16 cellular contexts compared by ENCODE assay signal in the genomic region with DNA sequence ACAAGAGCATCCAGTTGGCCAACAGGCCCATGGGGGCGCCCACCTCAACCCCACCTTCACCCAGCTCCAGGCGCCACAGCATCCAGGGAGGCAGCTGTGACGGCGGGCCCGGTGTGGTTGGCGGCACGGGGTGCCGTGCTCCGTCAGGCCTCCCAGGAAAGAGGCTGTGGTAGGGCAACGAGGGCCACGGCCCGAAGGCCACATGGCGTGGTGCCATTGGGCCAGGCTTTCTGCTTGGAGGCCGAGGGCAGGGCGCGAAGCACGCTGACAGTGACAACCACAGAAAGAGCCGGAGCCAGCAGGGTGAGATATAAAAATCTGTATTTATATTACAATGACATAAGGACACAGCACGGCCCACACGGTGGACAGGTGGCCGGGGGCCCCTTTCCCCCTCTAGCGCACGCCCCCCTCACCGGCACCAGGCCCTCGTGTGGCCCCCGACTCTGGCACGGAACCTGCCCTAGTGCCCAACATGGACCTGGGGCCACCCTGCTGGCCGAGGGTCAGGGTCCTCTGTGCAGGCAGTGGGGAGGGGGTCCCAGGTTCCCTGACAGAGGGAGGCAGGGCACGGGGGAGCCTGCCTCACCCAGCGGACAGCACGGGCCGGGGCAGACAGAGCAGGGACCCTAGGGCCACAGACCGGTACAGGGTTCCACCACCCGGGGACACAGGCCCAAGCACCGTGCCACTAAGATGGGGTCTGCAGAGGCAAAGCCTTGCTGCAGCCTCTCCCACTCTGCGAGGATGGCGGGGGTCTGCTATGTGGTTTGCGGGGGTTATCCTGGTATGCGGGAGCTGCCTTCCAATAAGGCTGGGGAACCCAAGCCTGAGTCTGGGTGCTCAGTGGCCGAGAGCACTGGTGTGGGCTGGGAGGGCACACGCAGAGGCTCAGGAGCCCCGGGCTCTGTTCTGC. TPM values are rescaled to one million over a fixed set of nuclear protein-coding genes. Genes with fewer than 3 reads are reported as not detected.
DNase-seq lines count a peak whose midpoint lies in the region; ATAC-seq and TF ChIP-seq lines count a peak whose summit lies in the region.
"Had no signal": no experiment of that assay in that cellular context is flagged by ENCODE, and none has a peak within 500 bp of the region (broad histone marks: within the 10 kb centered on the region; RNA-seq: fewer than 3 reads in every experiment).

No MANE protein-coding gene starts in this region.

- H3K18ac ChIP-seq in mesenchymal stem cell (ENCODE audit: low read depth in 1 of 2, low read length in 2 of 2) = no peak overlapping the region

- no peak overlapping the region for H3K9ac ChIP-seq in mesenchymal stem cell (ENCODE audit: low read length)

- H3K27ac ChIP-seq in suprapubic skin (no peak overlapping the region), mesenchymal stem cell (ENCODE audit: low read length, poor library complexity, severe bottlenecking) (no peak overlapping the region)
- H3K27ac ChIP-seq: gastrocnemius medialis, vagina had no signal

- TF ChIP-seq EP300 in suprapubic skin (IDR thresholded peaks at IDR 0.05) = no peak

- no peaks in the 10 kb centered on the region for H3K9me3 ChIP-seq in T-helper 17 cell (ENCODE audit: control insufficient read depth, low read length, poor library complexity, severe bottlenecking)
- H3K9me3 ChIP-seq in suprapubic skin = no peaks in the 10 kb centered on the region
- H3K9me3 ChIP-seq in mesenchymal stem cell (ENCODE audit: control insufficient read depth, low read length) = no peaks in the 10 kb centered on the region
- H3K9me3 ChIP-seq: gastrocnemius medialis, vagina had no signal

- H2AK5ac ChIP-seq in mesenchymal stem cell (ENCODE audit: low read length, severe bottlenecking) = no peak overlapping the region

- no peaks in the 10 kb centered on the region for H3K27me3 Mint-ChIP-seq in T-helper 17 cell

- H3K4me3 Mint-ChIP-seq in T-helper 17 cell = no peak overlapping the region
- H3K4me3 Mint-ChIP-seq: neural crest cell; T-helper 1 cell treated with Interleukin-12 subunit alpha and Interleukin-12 subunit beta and Interleukin-4 antibody, amounts not matched to agents 30 μg/mL and 1 μg/mL, for 36 hours had no signal

- no peak for TF ChIP-seq POLR2A in suprapubic skin (IDR thresholded peaks at IDR 0.05)

- H3K14ac ChIP-seq in mesenchymal stem cell (ENCODE audit: low read length in 2 of 2) = no peak overlapping the region

- no peak overlapping the region for H2BK5ac ChIP-seq in mesenchymal stem cell (ENCODE audit: low read depth, low read length, poor library complexity, severe bottlenecking)

- DNase-seq in activated effector memory CD4-positive, alpha-beta T cell treated with anti-CD3 and anti-CD28 coated beads, Interleukin-2, amount 50 U/mL, for 16 hours = peak; percentile 61
- no peak for DNase-seq in activated effector memory CD4-positive, alpha-beta T cell treated with Interleukin-2 at 50 U/mL for 16 hours
- DNase-seq in T-helper 17 cell (peak in 1 of 3 donors; percentile 7), iPS-NIHi11 (ENCODE audit: low spot score) (peak; percentile 13), suprapubic skin (ENCODE audit: low spot score in 2 of 2) (peak; percentile 61 to 72), mesenchymal stem cell (no peak), ACHN (no peak)
- DNase-seq: amygdala, DMS53, NCI-H2171 treated with DMSO at 0.1 percent for 48 hours had no signal

- H3K4me3 ChIP-seq in suprapubic skin (no peak overlapping the region), mesenchymal stem cell (ENCODE audit: insufficient read depth in 1 of 2, low read depth in 1 of 2, low read length in 2 of 2) (no peak overlapping the region)
- H3K4me3 ChIP-seq: dorsolateral prefrontal cortex, gastrocnemius medialis, vagina had no signal

- no peaks in the 10 kb centered on the region for H3K36me3 Mint-ChIP-seq in T-helper 17 cell (ENCODE audit: low read depth)

- H4K91ac ChIP-seq in mesenchymal stem cell (ENCODE audit: low read length) = no peak overlapping the region

- H4K8ac ChIP-seq in mesenchymal stem cell (ENCODE audit: low read length) = no peak overlapping the region

- no peak for TF ChIP-seq CTCF in suprapubic skin (IDR thresholded peaks at IDR 0.05)

- H3K4me2 ChIP-seq in mesenchymal stem cell (ENCODE audit: low read length, poor library complexity, severe bottlenecking) = no peak overlapping the region

- in situ Hi-C loops in ACHN (cut with HindIII; ENCODE audit: low pct_ligation_motif_present, low pct_unique_long_range_greater_than_20kb, low sequenced_read_pairs) = no loop called here

- peaks cover 12% of the 10 kb centered on the region for H3K4me1 ChIP-seq in suprapubic skin
- H3K4me1 ChIP-seq in mesenchymal stem cell (ENCODE audit: control insufficient read depth, insufficient read depth, low read depth, low read length) = peaks cover 3% of the 10 kb centered on the region

- H3K23ac ChIP-seq in mesenchymal stem cell (ENCODE audit: low read length in 2 of 2) = no peak overlapping the region

- H3K27me3 ChIP-seq in suprapubic skin (no peaks in the 10 kb centered on the region), mesenchymal stem cell (ENCODE audit: control insufficient read depth in 1 of 2, insufficient read depth in 1 of 2, low read length in 2 of 2) (no peaks in the 10 kb centered on the region)
- H3K27me3 ChIP-seq: dorsolateral prefrontal cortex, gastrocnemius medialis, vagina had no signal

- ATAC-seq in T-helper 17 cell (no peak), esophagus mucosa (no peak)
- ATAC-seq: gastrocnemius medialis had no signal

- H2BK15ac ChIP-seq in mesenchymal stem cell (ENCODE audit: low read depth, poor library complexity, severe bottlenecking) = no peak overlapping the region

- no peak overlapping the region for H2BK120ac ChIP-seq in mesenchymal stem cell (ENCODE audit: low read depth, low read length)

- H3K79me1 ChIP-seq in mesenchymal stem cell (replicated peaks; ENCODE audit: low read length, poor library complexity, severe bottlenecking) = peaks cover 32% of the 10 kb centered on the region

- H3K36me3 ChIP-seq in suprapubic skin (peaks cover 52% of the 10 kb centered on the region), mesenchymal stem cell (ENCODE audit: control insufficient read depth in 1 of 2, insufficient read depth in 2 of 2, low read depth in 1 of 2, low read length in 2 of 2) (peaks cover 35 to 62% of the 10 kb centered on the region in 2 experiments)

- H3K4me1 Mint-ChIP-seq in T-helper 17 cell = peaks cover 28% of the 10 kb centered on the region

- 91% methylated on average over 14 of the region's 42 CpGs for WGBS in suprapubic skin
- WGBS in mesenchymal stem cell = 96% methylated on average over 37 of the region's 42 CpGs

- peak overlapping the region; percentile 97 for H3K27ac Mint-ChIP-seq in T-helper 17 cell
- H3K27ac Mint-ChIP-seq: T-helper 1 cell treated with Interleukin-12 subunit alpha and Interleukin-12 subunit beta and Interleukin-4 antibody, amounts not matched to agents 30 μg/mL and 1 μg/mL, for 36 hours had no signal

- no peak overlapping the region for H2BK12ac ChIP-seq in mesenchymal stem cell (ENCODE audit: low read length in 2 of 2)

- no peak overlapping the region for H3K4ac ChIP-seq in mesenchymal stem cell (ENCODE audit: low read depth in 1 of 2, low read length in 2 of 2)

- no peak overlapping the region for H2AFZ ChIP-seq in mesenchymal stem cell (ENCODE audit: low read depth, low read length)

RNA-seq across cellular contexts. Expression of gene HAUS3, which starts 5.5 kb away (rescaled TPM):
- total RNA-seq in T-helper 17 cell (10 to 100 TPM; 78.5 to 94.5 TPM), suprapubic skin (10 to 100 TPM in 3 of 4 donors, 1 to 10 TPM in 1; 7.6 to 17.9 (median 11.8) TPM), esophagus mucosa (5.7 TPM)
- 7.1 TPM for polyA plus RNA-seq in mesenchymal stem cell (2013, experiment 1 of 2)
- polyA plus RNA-seq in mesenchymal stem cell (2013, experiment 2 of 2) = 7.2 TPM

RNA-seq across cellular contexts. Expression of gene POLN, which starts 5.5 kb away (rescaled TPM):
- 1 to 10 TPM; 2.8 to 3.9 TPM for total RNA-seq in T-helper 17 cell
- total RNA-seq in suprapubic skin = 1 to 10 TPM in 2 of 4 donors, under 1 TPM in 2; 0.91 to 8.0 (median 1.2) TPM
- 1.1 TPM for total RNA-seq in esophagus mucosa
- polyA plus RNA-seq in mesenchymal stem cell (2013, experiment 1 of 2) = 1.0 TPM
- 1.1 TPM for polyA plus RNA-seq in mesenchymal stem cell (2013, experiment 2 of 2)

RNA-seq across cellular contexts. Expression of gene MXD4, which starts 14.5 kb away (rescaled TPM):
- 100 to 1,000 TPM in 1 of 2 donors, 10 to 100 TPM in 1; 81.4 to 100 TPM for total RNA-seq in T-helper 17 cell
- total RNA-seq in suprapubic skin = 10 to 100 TPM; 52.8 to 76.8 (median 63.3) TPM
- 21.1 TPM for total RNA-seq in esophagus mucosa
- polyA plus RNA-seq in mesenchymal stem cell (2013, experiment 1 of 2) = 61.3 TPM
- 61.0 TPM for polyA plus RNA-seq in mesenchymal stem cell (2013, experiment 2 of 2)

Comparison
In these comparisons a context has a peak if more than half of its experiments do, and no peak if none do; other contexts are left out.
1. DNase-seq: peak in activated effector memory CD4-positive, alpha-beta T cell treated with anti-CD3 and anti-CD28 coated beads, Interleukin-2, amount 50 U/mL, for 16 hours (single experiment), iPS-NIHi11 (single experiment) and suprapubic skin (2 of 2); none in activated effector memory CD4-positive, alpha-beta T cell treated with Interleukin-2 at 50 U/mL for 16 hours (single experiment), mesenchymal stem cell (single experiment) and ACHN (single experiment).
2. RNA of gene HAUS3, which starts 5.5 kb away (total RNA-seq): 78.5 to 94.5 TPM in T-helper 17 cell; 7.6 to 17.9 TPM in suprapubic skin and 5.7 TPM in esophagus mucosa (single experiment); every median in the first group is over 4 times any median in the second.